In genomic region chr9:15999422-16000339, GRCh38 we compare ENCODE assay signal across 12 cellular contexts.
A peak's percentile ranks its signal among the peaks of the same experiment; 100 is the strongest.
DNase-seq lines count a peak whose midpoint lies in the region; ATAC-seq and TF ChIP-seq lines count a peak whose summit lies in the region.
"Had no signal": no experiment of that assay in that cellular context is flagged by ENCODE, and none has a peak within 500 bp of the region (broad histone marks: within the 10 kb centered on the region; RNA-seq: fewer than 3 reads in every experiment).

No MANE protein-coding gene starts in this region.

- H3K36me3 ChIP-seq in SJSA1, result no peaks in the 10 kb centered on the region

- H3K27me3 ChIP-seq in SJSA1 (replicated peaks), result no peaks in the 10 kb centered on the region

- H3K4me3 ChIP-seq in SJSA1, result no peak overlapping the region
- no peak overlapping the region for H3K4me3 ChIP-seq in fibroblast of the aortic adventitia (ENCODE audit: low read depth, low read length)

- H3K9me3 ChIP-seq in SJSA1 (replicated peaks), result no peaks in the 10 kb centered on the region

- H3K4me1 ChIP-seq in SJSA1 (replicated peaks), result peaks cover 42% of the 10 kb centered on the region

- peak; percentile 97 for DNase-seq in ELR (ENCODE audit: low read depth)
- DNase-seq in SJSA1 (ENCODE audit: low read depth in 1 of 2, low spot score in 2 of 2), result peak; percentile 64 to 75
- DNase-seq in fibroblast of the aortic adventitia (ENCODE audit: low read depth), result peak; percentile 87
- peak; percentile 13 for DNase-seq in pulmonary artery endothelial cell (ENCODE audit: low read depth, low spot score)
- DNase-seq in activated T-cell treated with anti-CD3 and anti-CD28 coated beads, Interleukin-2, amount 50 U/mL, for 48 hours, result no peak
- DNase-seq in anterior cingulate cortex (lab: John Stamatoyannopoulos, UW), result no peak
- DNase-seq in globus pallidus (ENCODE audit: low spot score), result no peak
- DNase-seq: erythroblast, Karpas-422, naive B cell, NCI-H748 treated with DMSO at 0.1 percent for 48 hours had no signal

- ATAC-seq in HG03139 (IDR thresholded peaks at IDR 0.05; ENCODE audit: unreplicated experiment), result no peak

- TF ChIP-seq CTCF in fibroblast of the aortic adventitia (IDR thresholded peaks at IDR 0.05; ENCODE audit: insufficient read depth, low read length), result no peak

- peak overlapping the region; percentile 94 for H3K27ac ChIP-seq in SJSA1

Comparison
In these comparisons a context has a peak if more than half of its experiments do, and no peak if none do; other contexts are left out.
1. DNase-seq: peak in ELR (single experiment), SJSA1 (2 of 2), fibroblast of the aortic adventitia (single experiment) and pulmonary artery endothelial cell (single experiment); none in activated T-cell treated with anti-CD3 and anti-CD28 coated beads, Interleukin-2, amount 50 U/mL, for 48 hours (0 of 2), anterior cingulate cortex (0 of 58) and globus pallidus (single experiment).